Comparison of ENCODE assay signal across 19 cellular contexts in genomic region chr1:110112656-110113055, GRCh38. TPM values are rescaled to one million over a fixed set of nuclear protein-coding genes. Genes with fewer than 3 reads are reported as not detected.
"Had no signal": no experiment of that assay in that cellular context is flagged by ENCODE, and none has a peak within 500 bp of the region (broad histone marks: within the 10 kb centered on the region; RNA-seq: fewer than 3 reads in every experiment).

No MANE protein-coding gene starts in this region.

- H3K4me1 ChIP-seq: colonic mucosa, suprapubic skin, upper lobe of left lung had no signal

- H3K27me3 ChIP-seq: colonic mucosa, upper lobe of left lung had no signal

- H3K4me3 ChIP-seq: colonic mucosa, suprapubic skin, upper lobe of left lung had no signal

- H3K27ac ChIP-seq: colonic mucosa, neutrophil, suprapubic skin, upper lobe of left lung had no signal

- H3K9me3 ChIP-seq: colonic mucosa, neutrophil, suprapubic skin, upper lobe of left lung had no signal

- DNase-seq: activated CD4-positive, alpha-beta T cell treated with anti-CD3 and anti-CD28 coated beads, Interleukin-2, amount 10 ng/mL, durations not matched to agents 24 days and 14 days; activated naive CD4-positive, alpha-beta T cell treated with anti-CD3 and anti-CD28 coated beads, Interleukin-2, amount 10 ng/mL, durations not matched to agents 7 days and 5 days; caudate nucleus; colonic mucosa; effector CD4-positive, alpha-beta T cell; foreskin melanocyte; head of caudate nucleus; left colon; naive thymus-derived CD4-positive, alpha-beta T cell; retina; stimulated activated CD4-positive, alpha-beta T cell treated with anti-CD3 and anti-CD28 coated beads, Interleukin-4, amount 100 ng/mL, for 1 hour; stimulated activated CD8-positive, alpha-beta memory T cell treated with anti-CD3 and anti-CD28 coated beads, Interleukin-4, amount 100 ng/mL, for 48 hours; stimulated activated naive CD8-positive, alpha-beta T cell treated with anti-CD3 and anti-CD28 coated beads, Interleukin-15, Interleukin-2, amounts not matched to agents 100 U/mL and 50 U/mL, for 24 hours; upper lobe of left lung had no signal

- H3K36me3 ChIP-seq: colonic mucosa, neutrophil, suprapubic skin, upper lobe of left lung had no signal

RNA-seq across cellular contexts. Expression of gene UBL4B, which starts 0.4 kb away (rescaled TPM):
- total RNA-seq: activated CD4-positive, alpha-beta T cell treated with anti-CD3 and anti-CD28 coated beads, Interleukin-2, amount 10 ng/mL, durations not matched to agents 24 days and 14 days; activated T-helper 17 cell treated with anti-CD3 and anti-CD28 coated beads, Interleukin-2, amount 50 U/mL, for 72 hours; colonic mucosa; left colon; lung microvascular endothelial cell; mononuclear cell; naive thymus-derived CD4-positive, alpha-beta T cell; upper lobe of left lung had no signal

RNA-seq across cellular contexts. Expression of gene SLC6A17, which starts 37.6 kb away (rescaled TPM):
- total RNA-seq: activated T-helper 17 cell treated with anti-CD3 and anti-CD28 coated beads, Interleukin-2, amount 50 U/mL, for 72 hours; naive thymus-derived CD4-positive, alpha-beta T cell had no signal

RNA-seq across cellular contexts. Expression of gene ALX3, which starts 42.2 kb away (rescaled TPM):
- total RNA-seq: activated CD4-positive, alpha-beta T cell treated with anti-CD3 and anti-CD28 coated beads, Interleukin-2, amount 10 ng/mL, durations not matched to agents 24 days and 14 days; activated T-helper 17 cell treated with anti-CD3 and anti-CD28 coated beads, Interleukin-2, amount 50 U/mL, for 72 hours; colonic mucosa; left colon; lung microvascular endothelial cell; mononuclear cell; naive thymus-derived CD4-positive, alpha-beta T cell had no signal
